Comparison of ENCODE assay signal across 10 cellular contexts in genomic region chr16:48188449-48189102, GRCh38. TPM values are rescaled to one million over a fixed set of nuclear protein-coding genes. Genes with fewer than 3 reads are reported as not detected.
A peak's percentile ranks its signal among the peaks of the same experiment; 100 is the strongest.
DNase-seq lines count a peak whose midpoint lies in the region; ATAC-seq and TF ChIP-seq lines count a peak whose summit lies in the region.
"Had no signal": no experiment of that assay in that cellular context is flagged by ENCODE, and none has a peak within 500 bp of the region (broad histone marks: within the 10 kb centered on the region; RNA-seq: fewer than 3 reads in every experiment).

No MANE protein-coding gene starts in this region.

- CTCF ChIA-PET in HEK293T (lab: Yijun Ruan, JAX), result no interaction called here

- peaks cover 37% of the 10 kb centered on the region for H3K4me1 Mint-ChIP-seq in CD14-positive monocyte

- peaks cover 0 to 3% of the 10 kb centered on the region in 2 donors for H3K36me3 Mint-ChIP-seq in CD14-positive monocyte
- H3K36me3 Mint-ChIP-seq: CD4-positive, CD25-positive, alpha-beta regulatory T cell had no signal

- peak overlapping the region; percentile 86 to 96 (median 92) for H3K27ac Mint-ChIP-seq in CD14-positive monocyte
- H3K27ac Mint-ChIP-seq: CD4-positive, CD25-positive, alpha-beta regulatory T cell had no signal

- intact Hi-C loops in CD14-positive monocyte (cut with micrococcal nuclease), result no loop called here

- ATAC-seq in GM19328 (IDR thresholded peaks at IDR 0.05; ENCODE audit: unreplicated experiment), result peak; percentile 71
- ATAC-seq in HG03095 (IDR thresholded peaks at IDR 0.05; ENCODE audit: unreplicated experiment), result peak; percentile 90

- TF ChIP-seq CTCF in CD14-positive monocyte (IDR thresholded peaks at IDR 0.05), result no peak

- DNase-seq in CD14-positive monocyte (ENCODE audit: low spot score) (peak; percentile 62), SKM-1 treated with dmso at 0.1 percent for 144 hours (lab: John Stamatoyannopoulos, UW; ENCODE audit: unreplicated experiment) (peak; percentile 95), T-helper 9 cell (no peak), HEK293T (ENCODE audit: extremely low spot score) (no peak), NCI-H526 treated with DMSO at 0.1 percent for 48 hours (lab: John Stamatoyannopoulos, UW) (no peak), NCI-H2107 treated with DMSO at 0.1 percent for 48 hours (lab: John Stamatoyannopoulos, UW; ENCODE audit: unreplicated experiment) (no peak)
- DNase-seq: erythroblast had no signal

- H3K4me3 Mint-ChIP-seq in CD14-positive monocyte, result peak overlapping the region in 1 of 2 donors; percentile 73
- H3K4me3 Mint-ChIP-seq: CD4-positive, CD25-positive, alpha-beta regulatory T cell had no signal

- H3K9me3 Mint-ChIP-seq in CD14-positive monocyte, result peaks cover 0 to 3% (median 0%) of the 10 kb centered on the region in 7 donors

- POLR2A ChIA-PET in HEK293T (lab: Yijun Ruan, JAX), result no interaction called here

- peaks cover 0 to 2% (median 0%) of the 10 kb centered on the region in 3 donors for H3K27me3 Mint-ChIP-seq in CD14-positive monocyte (ENCODE audit: low read depth in 3 of 3)

TF ChIP-seq in HEK293T, 16 proteins besides CTCF, POLR2A, EP300 and RAD21:
- no peak for TF ChIP-seq NFRKB (IDR thresholded peaks at IDR 0.05)
- TF ChIP-seq FOXM1 (IDR thresholded peaks at IDR 0.05; ENCODE audit: borderline replicate concordance), result no peak
- no peak for TF ChIP-seq LEF1 (IDR thresholded peaks at IDR 0.05; ENCODE audit: borderline replicate concordance)
- TF ChIP-seq ELF4 (IDR thresholded peaks at IDR 0.05), result no peak
- no peak for TF ChIP-seq TARDBP (IDR thresholded peaks at IDR 0.05)
- TF ChIP-seq ZNF384 (IDR thresholded peaks at IDR 0.05), result no peak
- no peak for TF ChIP-seq ARNT (IDR thresholded peaks at IDR 0.05)
- no peak for TF ChIP-seq BHLHE40 (IDR thresholded peaks at IDR 0.05; ENCODE audit: borderline replicate concordance)
- TF ChIP-seq HDGF (IDR thresholded peaks at IDR 0.05; ENCODE audit: borderline replicate concordance), result no peak
TF ChIP-seq in HEK293T: peak in this region for 0.

RNA-seq across cellular contexts. Expression of gene ABCC12, which starts 32.8 kb away (rescaled TPM):
- not detected for polyA plus RNA-seq in CD14-positive monocyte
- polyA plus RNA-seq: CD4-positive, CD25-positive, alpha-beta regulatory T cell had no signal

RNA-seq across cellular contexts. Expression of gene LONP2, which starts 55.5 kb away (rescaled TPM):
- 10 to 100 TPM; 21.5 to 26.0 TPM for polyA plus RNA-seq in CD14-positive monocyte

RNA-seq across cellular contexts. Expression of gene ABCC11, which starts 58.8 kb away (rescaled TPM):
- not detected for polyA plus RNA-seq in CD14-positive monocyte

Comparison
In these comparisons a context has a peak if more than half of its experiments do, and no peak if none do; other contexts are left out.
1. DNase-seq: peak in CD14-positive monocyte (single experiment) and SKM-1 treated with dmso at 0.1 percent for 144 hours (single experiment); none in T-helper 9 cell (single experiment), HEK293T (single experiment), NCI-H526 treated with DMSO at 0.1 percent for 48 hours (single experiment) and NCI-H2107 treated with DMSO at 0.1 percent for 48 hours (single experiment).